In the genomic region with DNA sequence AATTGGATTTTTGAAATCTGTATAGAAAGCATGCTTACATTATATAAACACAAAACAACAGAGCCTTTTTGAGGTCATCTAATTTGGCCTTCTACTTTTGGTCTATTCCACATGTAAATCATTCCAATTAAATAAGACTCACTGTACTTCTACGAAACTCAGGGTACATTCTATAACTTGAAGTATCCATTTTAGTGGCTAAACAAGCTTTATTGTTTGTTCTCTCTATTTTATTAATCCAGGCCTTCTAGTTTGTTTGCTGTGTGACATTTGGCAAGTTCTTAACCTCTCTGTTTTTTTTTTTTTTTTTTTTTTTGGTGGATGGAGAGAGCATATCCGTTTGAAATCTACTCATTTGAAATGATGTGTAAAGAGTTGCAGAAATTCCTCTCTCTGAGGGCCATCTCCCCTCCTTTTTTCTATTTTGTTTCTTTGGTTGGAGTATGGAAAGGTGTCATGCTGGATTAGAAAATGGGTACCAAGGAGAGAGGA, we compare ENCODE assay signal across 7 cellular contexts. TPM values are rescaled to one million over a fixed set of nuclear protein-coding genes. Genes with fewer than 3 reads are reported as not detected.
"Had no signal": no experiment of that assay in that cellular context is flagged by ENCODE, and none has a peak within 500 bp of the region (broad histone marks: within the 10 kb centered on the region; RNA-seq: fewer than 3 reads in every experiment).

No MANE protein-coding gene starts in this region.

- H3K4me3 ChIP-seq: GM12878 had no signal

- ATAC-seq: GM12878 had no signal

- DNase-seq: GDM1, GF-D8 had no signal

- FAIRE-seq: G401.6, GM12878, GM12891, GM19239 had no signal

RNA-seq across cellular contexts. Expression of gene C12orf71, which starts 58.1 kb away (rescaled TPM):
- total RNA-seq: G401, GM12878 had no signal
